ENCODE assay signal across 8 cellular contexts in the genomic region with DNA sequence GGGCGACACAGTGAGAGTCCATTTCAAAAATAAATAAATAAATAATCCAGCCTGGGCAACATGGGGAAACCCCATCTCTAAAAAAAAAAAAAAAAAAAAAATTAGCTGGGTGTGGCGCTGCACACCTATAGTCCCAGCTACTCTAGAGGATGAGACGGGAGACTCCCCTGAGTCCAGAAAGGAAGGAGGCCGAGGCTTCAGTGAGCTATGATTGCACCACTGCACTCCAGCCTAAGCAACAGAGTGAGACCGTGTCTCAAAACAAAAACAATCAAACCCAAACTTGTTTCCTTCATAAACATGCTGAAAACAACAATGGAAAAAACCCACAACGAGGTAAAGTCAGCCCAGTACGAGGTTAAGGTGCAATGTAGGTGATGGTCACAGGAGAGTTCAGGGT. TPM values are rescaled to one million over a fixed set of nuclear protein-coding genes. Genes with fewer than 3 reads are reported as not detected.
DNase-seq lines count a peak whose midpoint lies in the region; ATAC-seq and TF ChIP-seq lines count a peak whose summit lies in the region.

No MANE protein-coding gene starts in this region.

- CTCF ChIA-PET in GM10248 (lab: Yijun Ruan, JAX) = interaction anchor here (0.8 to 4.5 kb wide), 9 partner anchors 12 to 203 kb away, joined by 3 to 50 read pairs (median 4); no protein-coding TSS in a partner anchor

- H3K4me1 ChIP-seq in adrenal gland (replicated peaks in 1 of 2) (peaks cover 62 to 65% of the 10 kb centered on the region in 2 donors), right lobe of liver (peaks cover 0 to 40% (median 13%) of the 10 kb centered on the region in 4 donors), upper lobe of right lung (peaks cover 33% of the 10 kb centered on the region)

- POLR2A ChIA-PET in GM10248 (lab: Yijun Ruan, JAX) = interaction anchor here (0.9 to 1.2 kb wide), 3 partner anchors 25 to 200 kb away, joined by 3 to 4 read pairs (median 3); no protein-coding TSS in a partner anchor

- H3K27ac ChIP-seq in adrenal gland = peak overlapping the region; percentile 98 to 100 (median 99)
- H3K27ac ChIP-seq in right lobe of liver = peak overlapping the region in 2 of 3 donors; percentile 80 to 94
- H3K27ac ChIP-seq in upper lobe of right lung = peak overlapping the region; percentile 99

- TF ChIP-seq POLR2A in adrenal gland (IDR thresholded peaks at IDR 0.05) = peak in 1 of 2 donors; percentile 6
- no peak for TF ChIP-seq POLR2A in right lobe of liver (IDR thresholded peaks at IDR 0.05)

- intact Hi-C loops in adrenal gland (cut with DNase I) (no loop called here), right lobe of liver (cut with DNase I) (no loop called here), upper lobe of right lung (cut with DNase I) (no loop called here)

- H3K4me3 ChIP-seq in adrenal gland (peak overlapping the region in 3 of 4 donors; percentile 77 to 99 (median 99)), right lobe of liver (peak overlapping the region; percentile 96 to 100 (median 96)), upper lobe of right lung (peak overlapping the region; percentile 100)

- H3K27me3 Mint-ChIP-seq in activated naive CD4-positive, alpha-beta T cell treated with anti-CD3 and anti-CD28 coated beads, Interleukin-2, amount 50 U/mL, for 24 hours = no peaks in the 10 kb centered on the region

- H3K27ac Mint-ChIP-seq in activated naive CD4-positive, alpha-beta T cell treated with anti-CD3 and anti-CD28 coated beads, Interleukin-2, amount 50 U/mL, for 24 hours = peak overlapping the region; percentile 96

- ATAC-seq in right lobe of liver (peak in 1 of 4 donors; percentile 8), upper lobe of right lung (no peak)

- peaks cover 25% of the 10 kb centered on the region for H3K4me1 Mint-ChIP-seq in activated naive CD4-positive, alpha-beta T cell treated with anti-CD3 and anti-CD28 coated beads, Interleukin-2, amount 50 U/mL, for 24 hours

- TF ChIP-seq CTCF in adrenal gland (IDR thresholded peaks at IDR 0.05) = no peak
- TF ChIP-seq CTCF in right lobe of liver (IDR thresholded peaks at IDR 0.05) = no peak
- no peak for TF ChIP-seq CTCF in upper lobe of right lung (IDR thresholded peaks at IDR 0.05)
- TF ChIP-seq CTCF in GM10248 (IDR thresholded peaks at IDR 0.05; ENCODE audit: control extremely low read depth, extremely low read depth, low read depth, missing control alignments) = no peak

- H3K4me3 Mint-ChIP-seq in activated naive CD4-positive, alpha-beta T cell treated with anti-CD3 and anti-CD28 coated beads, Interleukin-2, amount 50 U/mL, for 24 hours = peak overlapping the region; percentile 94

- peaks cover 0 to 38% of the 10 kb centered on the region in 2 donors for H3K36me3 ChIP-seq in adrenal gland (replicated peaks in 1 of 2)
- peaks cover 0 to 33% (median 4%) of the 10 kb centered on the region in 4 donors for H3K36me3 ChIP-seq in right lobe of liver
- peaks cover 44% of the 10 kb centered on the region for H3K36me3 ChIP-seq in upper lobe of right lung

- H3K9me3 ChIP-seq in adrenal gland (replicated peaks in 1 of 3) = no peaks in the 10 kb centered on the region
- no peaks in the 10 kb centered on the region for H3K9me3 ChIP-seq in right lobe of liver
- H3K9me3 ChIP-seq in upper lobe of right lung = no peaks in the 10 kb centered on the region

- no peak for DNase-seq in activated naive CD4-positive, alpha-beta T cell treated with anti-CD3 and anti-CD28 coated beads, Interleukin-2, amount 50 U/mL, for 16 hours
- DNase-seq in adrenal gland = no peak
- DNase-seq in right lobe of liver = no peak
- DNase-seq in upper lobe of right lung = no peak
- DNase-seq in GM10248 (ENCODE audit: extremely low spot score) = no peak
- DNase-seq in OCI-M2 (lab: John Stamatoyannopoulos, UW; ENCODE audit: unreplicated experiment) = no peak
- DNase-seq in iPS-NIHi7 (ENCODE audit: extremely low spot score) = no peak

- no peaks in the 10 kb centered on the region for H3K27me3 ChIP-seq in adrenal gland
- H3K27me3 ChIP-seq in right lobe of liver = no peaks in the 10 kb centered on the region
- no peaks in the 10 kb centered on the region for H3K27me3 ChIP-seq in upper lobe of right lung

- H3K9me3 Mint-ChIP-seq in activated naive CD4-positive, alpha-beta T cell treated with anti-CD3 and anti-CD28 coated beads, Interleukin-2, amount 50 U/mL, for 24 hours = no peaks in the 10 kb centered on the region

- 17 to 27% (median 23%) methylated on average over 7 of the region's 7 CpGs for WGBS in adrenal gland, 4 donors
- 8% methylated on average over 6 of the region's 7 CpGs for WGBS in right lobe of liver (ENCODE audit: insufficient coverage, low coverage, low lambda C conversion rate, missing lambda C conversion rate)

- peaks cover 2% of the 10 kb centered on the region for H3K36me3 Mint-ChIP-seq in activated naive CD4-positive, alpha-beta T cell treated with anti-CD3 and anti-CD28 coated beads, Interleukin-2, amount 50 U/mL, for 24 hours

RNA-seq across cellular contexts. Expression of a gene that starts 1.2 kb away (rescaled TPM):
- total RNA-seq in adrenal gland = 10 to 100 TPM in 7 of 8 donors, 1 to 10 TPM in 1; 9.1 to 32.4 (median 18.9) TPM
- 10 to 100 TPM; 12.3 to 28.6 (median 14.0) TPM for polyA plus RNA-seq in adrenal gland
- 1 to 10 TPM; 3.2 to 6.5 (median 4.0) TPM for total RNA-seq in right lobe of liver
- total RNA-seq in upper lobe of right lung = 9.4 TPM

RNA-seq across cellular contexts. Expression of a gene that starts 8.8 kb away (rescaled TPM):
- total RNA-seq in adrenal gland (10 to 100 TPM in 7 of 8 donors, 1 to 10 TPM in 1; 5.4 to 71.0 (median 42.0) TPM), right lobe of liver (not detected), upper lobe of right lung (not detected)
- polyA plus RNA-seq in adrenal gland = 10 to 100 TPM in 2 of 3 donors, under 1 TPM in 1; 0.70 to 63.7 (median 41.0) TPM

RNA-seq across cellular contexts. Expression of a gene that starts 19.7 kb away (rescaled TPM):
- 10 to 100 TPM in 5 of 8 donors, 1 to 10 TPM in 3; 5.6 to 60.2 (median 12.8) TPM for total RNA-seq in adrenal gland
- polyA plus RNA-seq in adrenal gland = 10 to 100 TPM in 1 of 3 donors, 1 to 10 TPM in 1, under 1 TPM in 1; 0.29 to 40.5 (median 7.1) TPM
- 1 to 10 TPM; 1.4 to 4.2 (median 2.7) TPM for total RNA-seq in right lobe of liver
- 30.7 TPM for total RNA-seq in upper lobe of right lung
